1 cellular context compared by ENCODE assay signal in the genomic region with DNA sequence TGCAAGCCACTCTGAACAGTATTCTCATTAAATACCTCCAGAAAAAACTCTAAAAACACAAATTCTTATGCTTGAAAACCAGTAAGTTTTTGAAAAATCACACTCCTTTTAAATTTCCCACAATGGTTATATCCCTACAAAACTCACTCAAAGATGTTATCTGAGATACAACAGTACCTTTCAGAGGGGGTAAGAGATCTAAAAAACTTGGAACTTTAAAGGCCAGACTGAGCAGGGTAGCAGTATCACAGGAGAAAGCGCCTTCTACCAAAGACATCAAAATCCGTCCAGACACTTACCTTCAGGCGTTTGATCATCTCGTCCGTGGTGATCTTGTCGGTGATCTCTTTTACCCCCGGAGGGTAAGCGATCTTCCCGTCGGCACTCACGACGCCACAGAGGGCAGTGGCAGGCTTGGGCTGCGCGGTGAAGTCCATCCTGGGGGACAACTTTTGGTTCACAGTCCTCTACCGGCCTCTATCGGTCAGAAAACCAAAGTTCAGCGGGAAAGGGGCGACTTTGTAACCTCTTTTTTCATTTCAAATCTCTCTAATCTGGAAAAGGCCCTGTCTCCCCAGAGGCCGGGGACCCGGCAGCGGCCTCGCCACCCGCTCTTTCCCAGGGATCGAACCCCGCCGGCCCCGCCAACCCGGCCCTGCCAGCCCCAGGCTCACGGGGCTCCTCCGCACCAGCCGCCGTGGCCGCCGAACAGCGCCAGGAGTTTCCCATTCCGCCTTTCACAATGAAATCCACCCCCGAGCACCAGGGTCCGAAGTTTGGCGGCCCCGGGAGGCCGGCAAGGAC.
TF ChIP-seq lines count a peak whose summit lies in the region.

No MANE protein-coding gene starts in this region.

TF ChIP-seq in HepG2, 621 proteins besides CTCF, POLR2A, EP300 and RAD21 (continued from another document and continues in another):
- TF ChIP-seq, protein P1, sequence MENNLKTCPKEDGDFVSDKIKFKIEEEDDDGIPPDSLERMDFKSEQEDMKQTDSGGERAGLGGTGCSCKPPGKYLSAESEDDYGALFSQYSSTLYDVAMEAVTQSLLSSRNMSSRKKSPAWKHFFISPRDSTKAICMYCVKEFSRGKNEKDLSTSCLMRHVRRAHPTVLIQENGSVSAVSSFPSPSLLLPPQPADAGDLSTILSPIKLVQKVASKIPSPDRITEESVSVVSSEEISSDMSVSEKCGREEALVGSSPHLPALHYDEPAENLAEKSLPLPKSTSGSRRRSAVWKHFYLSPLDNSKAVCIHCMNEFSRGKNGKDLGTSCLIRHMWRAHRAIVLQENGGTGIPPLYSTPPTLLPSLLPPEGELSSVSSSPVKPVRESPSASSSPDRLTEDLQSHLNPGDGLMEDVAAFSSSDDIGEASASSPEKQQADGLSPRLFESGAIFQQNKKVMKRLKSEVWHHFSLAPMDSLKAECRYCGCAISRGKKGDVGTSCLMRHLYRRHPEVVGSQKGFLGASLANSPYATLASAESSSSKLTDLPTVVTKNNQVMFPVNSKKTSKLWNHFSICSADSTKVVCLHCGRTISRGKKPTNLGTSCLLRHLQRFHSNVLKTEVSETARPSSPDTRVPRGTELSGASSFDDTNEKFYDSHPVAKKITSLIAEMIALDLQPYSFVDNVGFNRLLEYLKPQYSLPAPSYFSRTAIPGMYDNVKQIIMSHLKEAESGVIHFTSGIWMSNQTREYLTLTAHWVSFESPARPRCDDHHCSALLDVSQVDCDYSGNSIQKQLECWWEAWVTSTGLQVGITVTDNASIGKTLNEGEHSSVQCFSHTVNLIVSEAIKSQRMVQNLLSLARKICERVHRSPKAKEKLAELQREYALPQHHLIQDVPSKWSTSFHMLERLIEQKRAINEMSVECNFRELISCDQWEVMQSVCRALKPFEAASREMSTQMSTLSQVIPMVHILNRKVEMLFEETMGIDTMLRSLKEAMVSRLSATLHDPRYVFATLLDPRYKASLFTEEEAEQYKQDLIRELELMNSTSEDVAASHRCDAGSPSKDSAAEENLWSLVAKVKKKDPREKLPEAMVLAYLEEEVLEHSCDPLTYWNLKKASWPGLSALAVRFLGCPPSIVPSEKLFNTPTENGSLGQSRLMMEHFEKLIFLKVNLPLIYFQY (CRISPR knock-in tag; IDR thresholded peaks at IDR 0.05; ENCODE audit: borderline replicate concordance), result no peak
- TF ChIP-seq BATF2 (CRISPR knock-in tag; IDR thresholded peaks at IDR 0.05) (no peak), ZNF674 (CRISPR knock-in tag; IDR thresholded peaks at IDR 0.05; ENCODE audit: low read depth) (no peak), FUBP1 (CRISPR knock-in tag; IDR thresholded peaks at IDR 0.05; ENCODE audit: borderline replicate concordance) (no peak), ZBTB3 (CRISPR knock-in tag; IDR thresholded peaks at IDR 0.05; ENCODE audit: borderline replicate concordance, low read depth) (peak; percentile 65; the same call in 1 of the 2 replicates), ZZZ3 (CRISPR knock-in tag; IDR thresholded peaks at IDR 0.05; ENCODE audit: borderline replicate concordance) (no peak), AKAP8 (CRISPR knock-in tag; IDR thresholded peaks at IDR 0.05) (peak; percentile 59; the same call in 1 of the 2 replicates), TEAD2 (CRISPR knock-in tag; IDR thresholded peaks at IDR 0.05) (no peak), ZSCAN20 (CRISPR knock-in tag; IDR thresholded peaks at IDR 0.05; ENCODE audit: borderline replicate concordance) (no peak; the same call in 1 of the 2 replicates), NFKB2 (CRISPR knock-in tag; IDR thresholded peaks at IDR 0.05; ENCODE audit: borderline replicate concordance) (peak; percentile 45; the same call in 1 of the 2 replicates), ZNF83 (CRISPR knock-in tag; IDR thresholded peaks at IDR 0.05; ENCODE audit: borderline replicate concordance) (no peak), CEBPG (CRISPR knock-in tag; IDR thresholded peaks at IDR 0.05) (no peak), MXI1 (IDR thresholded peaks at IDR 0.05; ENCODE audit: borderline replicate concordance, low read depth, low read length) (no peak), NCOA5 (CRISPR knock-in tag; IDR thresholded peaks at IDR 0.05) (no peak), BCL6 (CRISPR knock-in tag; IDR thresholded peaks at IDR 0.05) (no peak), SETDB1 (CRISPR knock-in tag; IDR thresholded peaks at IDR 0.05; ENCODE audit: borderline replicate concordance) (no peak), ZFP36 (IDR thresholded peaks at IDR 0.05; ENCODE audit: borderline replicate concordance, low read depth, low read length, partially characterized antibody) (no peak), RNF2 (conservative IDR thresholded peaks at IDR 0.05; ENCODE audit: low read depth) (no peak), KAT2B (IDR thresholded peaks at IDR 0.05; ENCODE audit: borderline replicate concordance, low read depth, low read length) (no peak), ZBTB40 (IDR thresholded peaks at IDR 0.05) (no peak), ZBTB40 (CRISPR knock-in tag; IDR thresholded peaks at IDR 0.05) (peak; percentile 63; the same call in 1 of the 2 replicates), ELF4 (CRISPR knock-in tag; IDR thresholded peaks at IDR 0.05; ENCODE audit: borderline replicate concordance) (no peak), KMT2B (CRISPR knock-in tag; IDR thresholded peaks at IDR 0.05) (0 out of 2 replicates have a peak, but pooled peaks have one; percentile 22), RBFOX2 (IDR thresholded peaks at IDR 0.05; ENCODE audit: low read depth, low read length) (peak; percentile 29), ZNF549 (CRISPR knock-in tag; IDR thresholded peaks at IDR 0.05) (no peak), ZNF333 (CRISPR knock-in tag; IDR thresholded peaks at IDR 0.05; ENCODE audit: borderline replicate concordance) (peak; percentile 43; the same call in 1 of the 2 replicates), ZNF367 (CRISPR knock-in tag; IDR thresholded peaks at IDR 0.05; ENCODE audit: borderline replicate concordance) (no peak), ZNF292 (CRISPR knock-in tag; IDR thresholded peaks at IDR 0.05; ENCODE audit: borderline replicate concordance, low read depth) (no peak), THAP11 (CRISPR knock-in tag; IDR thresholded peaks at IDR 0.05) (no peak)
- TF ChIP-seq, protein P2, sequence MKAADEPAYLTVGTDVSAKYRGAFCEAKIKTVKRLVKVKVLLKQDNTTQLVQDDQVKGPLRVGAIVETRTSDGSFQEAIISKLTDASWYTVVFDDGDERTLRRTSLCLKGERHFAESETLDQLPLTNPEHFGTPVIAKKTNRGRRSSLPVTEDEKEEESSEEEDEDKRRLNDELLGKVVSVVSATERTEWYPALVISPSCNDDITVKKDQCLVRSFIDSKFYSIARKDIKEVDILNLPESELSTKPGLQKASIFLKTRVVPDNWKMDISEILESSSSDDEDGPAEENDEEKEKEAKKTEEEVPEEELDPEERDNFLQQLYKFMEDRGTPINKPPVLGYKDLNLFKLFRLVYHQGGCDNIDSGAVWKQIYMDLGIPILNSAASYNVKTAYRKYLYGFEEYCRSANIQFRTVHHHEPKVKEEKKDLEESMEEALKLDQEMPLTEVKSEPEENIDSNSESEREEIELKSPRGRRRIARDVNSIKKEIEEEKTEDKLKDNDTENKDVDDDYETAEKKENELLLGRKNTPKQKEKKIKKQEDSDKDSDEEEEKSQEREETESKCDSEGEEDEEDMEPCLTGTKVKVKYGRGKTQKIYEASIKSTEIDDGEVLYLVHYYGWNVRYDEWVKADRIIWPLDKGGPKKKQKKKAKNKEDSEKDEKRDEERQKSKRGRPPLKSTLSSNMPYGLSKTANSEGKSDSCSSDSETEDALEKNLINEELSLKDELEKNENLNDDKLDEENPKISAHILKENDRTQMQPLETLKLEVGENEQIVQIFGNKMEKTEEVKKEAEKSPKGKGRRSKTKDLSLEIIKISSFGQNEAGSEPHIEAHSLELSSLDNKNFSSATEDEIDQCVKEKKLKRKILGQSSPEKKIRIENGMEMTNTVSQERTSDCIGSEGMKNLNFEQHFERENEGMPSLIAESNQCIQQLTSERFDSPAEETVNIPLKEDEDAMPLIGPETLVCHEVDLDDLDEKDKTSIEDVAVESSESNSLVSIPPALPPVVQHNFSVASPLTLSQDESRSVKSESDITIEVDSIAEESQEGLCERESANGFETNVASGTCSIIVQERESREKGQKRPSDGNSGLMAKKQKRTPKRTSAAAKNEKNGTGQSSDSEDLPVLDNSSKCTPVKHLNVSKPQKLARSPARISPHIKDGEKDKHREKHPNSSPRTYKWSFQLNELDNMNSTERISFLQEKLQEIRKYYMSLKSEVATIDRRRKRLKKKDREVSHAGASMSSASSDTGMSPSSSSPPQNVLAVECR (CRISPR knock-in tag; IDR thresholded peaks at IDR 0.05; ENCODE audit: borderline replicate concordance), result no peak; the same call in 1 of the 2 replicates
- TF ChIP-seq, protein P3, sequence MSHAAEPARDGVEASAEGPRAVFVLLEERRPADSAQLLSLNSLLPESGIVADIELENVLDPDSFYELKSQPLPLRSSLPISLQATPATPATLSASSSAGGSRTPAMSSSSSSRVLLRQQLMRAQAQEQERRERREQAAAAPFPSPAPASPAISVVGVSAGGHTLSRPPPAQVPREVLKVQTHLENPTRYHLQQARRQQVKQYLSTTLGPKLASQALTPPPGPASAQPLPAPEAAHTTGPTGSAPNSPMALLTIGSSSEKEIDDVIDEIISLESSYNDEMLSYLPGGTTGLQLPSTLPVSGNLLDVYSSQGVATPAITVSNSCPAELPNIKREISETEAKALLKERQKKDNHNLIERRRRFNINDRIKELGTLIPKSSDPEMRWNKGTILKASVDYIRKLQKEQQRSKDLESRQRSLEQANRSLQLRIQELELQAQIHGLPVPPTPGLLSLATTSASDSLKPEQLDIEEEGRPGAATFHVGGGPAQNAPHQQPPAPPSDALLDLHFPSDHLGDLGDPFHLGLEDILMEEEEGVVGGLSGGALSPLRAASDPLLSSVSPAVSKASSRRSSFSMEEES (CRISPR knock-in tag; IDR thresholded peaks at IDR 0.05), result no peak
